Comparison of ENCODE assay signal across 20 cellular contexts in genomic region chrX:46670316-46670715, GRCh38.
DNase-seq lines count a peak whose midpoint lies in the region; ATAC-seq, FAIRE-seq and TF ChIP-seq lines count a peak whose summit lies in the region.
"Had no signal": no experiment of that assay in that cellular context is flagged by ENCODE, and none has a peak within 500 bp of the region (broad histone marks: within the 10 kb centered on the region; RNA-seq: fewer than 3 reads in every experiment).

No MANE protein-coding gene starts in this region.

- H2AK5ac ChIP-seq in neuronal stem cell (ENCODE audit: low read depth, low read length) = no peak overlapping the region
- no peak overlapping the region for H2AK5ac ChIP-seq in trophoblast cell (ENCODE audit: low read length)

- H3K14ac ChIP-seq in neuronal stem cell (ENCODE audit: low read length) = no peak overlapping the region
- H3K14ac ChIP-seq in trophoblast cell (ENCODE audit: low read length) = no peak overlapping the region

- no peak for DNase-seq in GM12891 (ENCODE audit: insufficient read length, low spot score)
- peak; percentile 45 for DNase-seq in LHCN-M2 (ENCODE audit: low read depth)
- DNase-seq in foreskin melanocyte = peak; percentile 36
- DNase-seq in neuronal stem cell (ENCODE audit: low spot score) = no peak
- DNase-seq in trophoblast cell = no peak
- DNase-seq in UCSD-AML1 (lab: John Stamatoyannopoulos, UW; ENCODE audit: unreplicated experiment) = no peak
- DNase-seq in WTC11 (ENCODE audit: low spot score) = no peak
- no peak for DNase-seq in hypothalamus (lab: John Stamatoyannopoulos, UW)
- DNase-seq: C1 segment of cervical spinal cord; Calu3; CD4-positive, alpha-beta memory T cell; COR-L47; DMS153; DND-41; GOT3; HFFc6 had no signal

- H3K23ac ChIP-seq in neuronal stem cell (ENCODE audit: low read depth, low read length, poor library complexity) = no peak overlapping the region
- H3K23ac ChIP-seq in trophoblast cell (ENCODE audit: low read length) = no peak overlapping the region

- TF ChIP-seq CTCF in WTC11 (IDR thresholded peaks at IDR 0.05) = no peak

- H3K4ac ChIP-seq in neuronal stem cell (ENCODE audit: low read length) (no peak overlapping the region), trophoblast cell (ENCODE audit: low read depth, low read length) (no peak overlapping the region)

- H3K27ac Mint-ChIP-seq in WTC11 = no peak overlapping the region
- H3K27ac Mint-ChIP-seq: CD4-positive, alpha-beta memory T cell; HFFc6 had no signal

- H4K91ac ChIP-seq in neuronal stem cell (ENCODE audit: low read depth, low read length, poor library complexity) (no peak overlapping the region), trophoblast cell (ENCODE audit: low read depth, low read length) (no peak overlapping the region)

- no peak overlapping the region for H3K4me3 ChIP-seq in neuronal stem cell (ENCODE audit: low read length in 2 of 2)
- H3K4me3 ChIP-seq in trophoblast cell (ENCODE audit: low read depth, low read length) = no peak overlapping the region
- H3K4me3 ChIP-seq: HAP-1 had no signal

- H3K27me3 Mint-ChIP-seq in WTC11 (ENCODE audit: low read depth) = no peaks in the 10 kb centered on the region
- H3K27me3 Mint-ChIP-seq: CD4-positive, alpha-beta memory T cell had no signal

- peaks cover 27% of the 10 kb centered on the region for H3K36me3 Mint-ChIP-seq in WTC11

- H2BK120ac ChIP-seq in neuronal stem cell (ENCODE audit: low read depth, low read length) (no peak overlapping the region), trophoblast cell (ENCODE audit: insufficient read depth, low read length, poor library complexity) (no peak overlapping the region)

- H3K27ac ChIP-seq in neuronal stem cell (replicated peaks; ENCODE audit: low read length) = no peak overlapping the region
- no peak overlapping the region for H3K27ac ChIP-seq in trophoblast cell (ENCODE audit: low read depth, low read length)

- H3K79me1 ChIP-seq in neuronal stem cell (ENCODE audit: low read depth, low read length) (no peaks in the 10 kb centered on the region), trophoblast cell (ENCODE audit: low read length) (no peaks in the 10 kb centered on the region)

- no peak for TF ChIP-seq POLR2A in GM12891 (IDR thresholded peaks at IDR 0.05; ENCODE audit: low read depth, low read length)

- H2BK5ac ChIP-seq in neuronal stem cell (ENCODE audit: low read length) = no peak overlapping the region
- H2BK5ac ChIP-seq in trophoblast cell (ENCODE audit: low read depth, low read length, poor library complexity) = no peak overlapping the region

- H3K9me3 Mint-ChIP-seq in WTC11 = no peaks in the 10 kb centered on the region
- H3K9me3 Mint-ChIP-seq: CD4-positive, alpha-beta memory T cell; HFFc6 had no signal

- POLR2A ChIA-PET in WTC11 (lab: Charles Lee) = no interaction called here

- H2BK15ac ChIP-seq in neuronal stem cell (ENCODE audit: low read length) = no peak overlapping the region

- H3K4me1 Mint-ChIP-seq in WTC11 = no peaks in the 10 kb centered on the region
- H3K4me1 Mint-ChIP-seq: CD4-positive, alpha-beta memory T cell had no signal

- H3K4me3 Mint-ChIP-seq in WTC11 = no peak overlapping the region
- H3K4me3 Mint-ChIP-seq: CD4-positive, alpha-beta memory T cell; HFFc6 had no signal

- WGBS in neuronal stem cell (ENCODE audit: extremely low coverage in 2 of 2, insufficient read length in 2 of 2, insufficient replicate concordance in 1 of 2), 2 donors = no CpG with 5 or more reads among the region's 3 CpGs
- no CpG with 5 or more reads among the region's 3 CpGs for WGBS in trophoblast cell (ENCODE audit: extremely low coverage, insufficient coverage, insufficient read length)

- H3K4me1 ChIP-seq in neuronal stem cell (ENCODE audit: control insufficient read depth in 2 of 2, insufficient read depth in 1 of 2, low read depth in 1 of 2, low read length in 2 of 2) (no peaks in the 10 kb centered on the region), trophoblast cell (ENCODE audit: control insufficient read depth in 1 of 2, insufficient read depth in 2 of 2, low read length in 2 of 2) (no peaks in the 10 kb centered on the region)
- H3K4me1 ChIP-seq: HAP-1 had no signal

- no peak overlapping the region for H4K12ac ChIP-seq in trophoblast cell (ENCODE audit: low read depth, low read length)

- H3K9me3 ChIP-seq in neuronal stem cell (replicated peaks in 1 of 2; ENCODE audit: control insufficient read depth in 2 of 2, insufficient read depth in 1 of 2, low read depth in 1 of 2, low read length in 2 of 2) (no peaks in the 10 kb centered on the region), trophoblast cell (ENCODE audit: insufficient read depth, low read depth, low read length) (no peaks in the 10 kb centered on the region)
- H3K9me3 ChIP-seq: HAP-1 had no signal

- peak; percentile 58 for FAIRE-seq in GM12891 (lab: Jason Lieb, UNC)
- FAIRE-seq: G401.6, GM18507, H54 had no signal

- no peak overlapping the region for H3K4me2 ChIP-seq in neuronal stem cell (ENCODE audit: insufficient read depth, low read length, poor library complexity, severe bottlenecking)
- no peak overlapping the region for H3K4me2 ChIP-seq in trophoblast cell (ENCODE audit: low read length)

- H2AFZ ChIP-seq in neuronal stem cell (ENCODE audit: low read length) (no peak overlapping the region), trophoblast cell (ENCODE audit: insufficient read depth, low read length, poor library complexity) (no peak overlapping the region)

- H2BK12ac ChIP-seq in neuronal stem cell (ENCODE audit: low read length) (no peak overlapping the region), trophoblast cell (ENCODE audit: low read length) (no peak overlapping the region)

- H4K8ac ChIP-seq in neuronal stem cell (ENCODE audit: low read depth, low read length) (peak overlapping the region; percentile 6), trophoblast cell (ENCODE audit: low read depth, low read length) (no peak overlapping the region)

- no peaks in the 10 kb centered on the region for H3K27me3 ChIP-seq in neuronal stem cell (ENCODE audit: control insufficient read depth in 3 of 3, insufficient read depth in 3 of 3, low read depth in 1 of 3, low read length in 3 of 3)
- H3K27me3 ChIP-seq in trophoblast cell (ENCODE audit: insufficient read depth, low read length) = no peaks in the 10 kb centered on the region

- no peaks in the 10 kb centered on the region for H3K79me2 ChIP-seq in trophoblast cell (ENCODE audit: control insufficient read depth, insufficient read depth, low read length, poor library complexity)

- H3K36me3 ChIP-seq in neuronal stem cell (replicated peaks in 1 of 2; ENCODE audit: control insufficient read depth in 2 of 2, insufficient read depth in 2 of 2, low read length in 2 of 2) (no peaks in the 10 kb centered on the region), trophoblast cell (ENCODE audit: control insufficient read depth in 1 of 2, insufficient read depth in 2 of 2, low read length in 2 of 2) (no peaks in the 10 kb centered on the region)
- H3K36me3 ChIP-seq: HAP-1 had no signal

- H3K18ac ChIP-seq in neuronal stem cell (ENCODE audit: low read length) (no peak overlapping the region), trophoblast cell (ENCODE audit: low read length) (no peak overlapping the region)

- CTCF ChIA-PET in WTC11 (lab: Charles Lee) = interaction anchor here (1.1 kb wide), 1 partner anchor 21 kb away, joined by 5 read pairs; no protein-coding TSS in a partner anchor

- ATAC-seq in WTC11 = no peak

- H3K9ac ChIP-seq in neuronal stem cell (ENCODE audit: low read depth, low read length, poor library complexity) (no peak overlapping the region), trophoblast cell (ENCODE audit: low read length) (no peak overlapping the region)

TF ChIP-seq in GM12891, 5 proteins besides CTCF, POLR2A, EP300 and RAD21:
- no peak for TF ChIP-seq PAX5 (IDR thresholded peaks at IDR 0.05; ENCODE audit: insufficient read depth, low read length, severe bottlenecking)
- TF ChIP-seq TAF1 (IDR thresholded peaks at IDR 0.05; ENCODE audit: low read depth, low read length) = no peak
- no peak for TF ChIP-seq POLR2AphosphoS5 (IDR thresholded peaks at IDR 0.05; ENCODE audit: low read depth, low read length)
- no peak for TF ChIP-seq POU2F2 (IDR thresholded peaks at IDR 0.05; ENCODE audit: low read depth, low read length)

TF ChIP-seq in WTC11, 78 proteins besides CTCF, POLR2A, EP300 and RAD21 (continues in another document):
- no peak for TF ChIP-seq TP53 (CRISPR knock-in tag; IDR thresholded peaks at IDR 0.05)
- TF ChIP-seq CDX4 (CRISPR knock-in tag; IDR thresholded peaks at IDR 0.05; ENCODE audit: borderline replicate concordance) = no peak
- TF ChIP-seq AR (CRISPR knock-in tag; IDR thresholded peaks at IDR 0.05) = no peak

Comparison
In these comparisons a context has a peak if more than half of its experiments do, and no peak if none do; other contexts are left out.
1. DNase-seq: peak in LHCN-M2 (single experiment) and foreskin melanocyte (single experiment); none in GM12891 (single experiment), neuronal stem cell (single experiment), trophoblast cell (0 of 2), UCSD-AML1 (single experiment), WTC11 (single experiment) and hypothalamus (0 of 51).